ENCODE assay signal across 11 cellular contexts in genomic region chr10:42149027-42149700, GRCh38.
DNase-seq lines count a peak whose midpoint lies in the region; TF ChIP-seq lines count a peak whose summit lies in the region.
"Had no signal": no experiment of that assay in that cellular context is flagged by ENCODE, and none has a peak within 500 bp of the region (broad histone marks: within the 10 kb centered on the region; RNA-seq: fewer than 3 reads in every experiment).

No MANE protein-coding gene starts in this region.

- peak; percentile 2 for DNase-seq in ELF-1 (ENCODE audit: low read depth, low spot score)
- peak; percentile 26 for DNase-seq in astrocyte of the hippocampus (ENCODE audit: low read depth, low spot score)
- peak; percentile 10 for DNase-seq in hepatocyte (ENCODE audit: low spot score)
- peak; percentile 7 to 36 for DNase-seq in thyroid gland
- DNase-seq in NCI-H2227 (lab: John Stamatoyannopoulos, UW; ENCODE audit: unreplicated experiment): no peak
- no peak for DNase-seq in 8988T
- no peak for DNase-seq in superior temporal gyrus (ENCODE audit: extremely low spot score)
- DNase-seq: NCI-H526 treated with DMSO at 0.1 percent for 48 hours; nephron progenitor cell; stimulated activated CD4-positive, alpha-beta T cell treated with anti-CD3 and anti-CD28 coated beads, Interleukin-2, amount 100 ng/mL, for 24 hours had no signal

- H2AFZ ChIP-seq in hepatocyte: no peak overlapping the region

- H3K36me3 ChIP-seq in hepatocyte (replicated peaks; ENCODE audit: insufficient read depth, low read depth) (no peaks in the 10 kb centered on the region), thyroid gland (no peaks in the 10 kb centered on the region)

- no peak overlapping the region for H3K27ac ChIP-seq in hepatocyte
- H3K27ac ChIP-seq in thyroid gland: no peak overlapping the region

- H3K9me2 ChIP-seq in hepatocyte (replicated peaks; ENCODE audit: insufficient read depth): no peaks in the 10 kb centered on the region

- intact Hi-C loops in thyroid gland (cut with DNase I): no loop called here

- 85% methylated on average over 42 of the region's 42 CpGs for WGBS in hepatocyte (ENCODE audit: low lambda C conversion rate, missing lambda C conversion rate)
- WGBS in thyroid gland, 2 donors: 50 to 71% methylated on average over 31 to 41 of the region's 42 CpGs

- H3K4me1 ChIP-seq in hepatocyte (ENCODE audit: insufficient read depth) (no peaks in the 10 kb centered on the region), thyroid gland (no peaks in the 10 kb centered on the region)

- H3K4me3 ChIP-seq in hepatocyte: no peak overlapping the region
- H3K4me3 ChIP-seq in thyroid gland (replicated peaks in 1 of 3): no peak overlapping the region
- H3K4me3 ChIP-seq: GM12878 had no signal

- no peaks in the 10 kb centered on the region for H3K79me2 ChIP-seq in hepatocyte

- no peak for TF ChIP-seq POLR2A in thyroid gland (IDR thresholded peaks at IDR 0.05)

- no peak for TF ChIP-seq CTCF in hepatocyte (IDR thresholded peaks at IDR 0.05; ENCODE audit: poor library complexity)
- TF ChIP-seq CTCF in thyroid gland (IDR thresholded peaks at IDR 0.05): no peak

- no peaks in the 10 kb centered on the region for H3K9me3 ChIP-seq in hepatocyte (ENCODE audit: low read depth)
- H3K9me3 ChIP-seq in thyroid gland: no peaks in the 10 kb centered on the region

- H3K27me3 ChIP-seq in hepatocyte: no peaks in the 10 kb centered on the region
- no peaks in the 10 kb centered on the region for H3K27me3 ChIP-seq in thyroid gland

- no peak overlapping the region for H3K4me2 ChIP-seq in hepatocyte

- H4K20me1 ChIP-seq in hepatocyte (ENCODE audit: insufficient read depth, poor library complexity, severe bottlenecking): no peaks in the 10 kb centered on the region

Comparison
In these comparisons a context has a peak if more than half of its experiments do, and no peak if none do; other contexts are left out.
1. DNase-seq: peak in ELF-1 (single experiment), astrocyte of the hippocampus (single experiment), hepatocyte (single experiment) and thyroid gland (2 of 2); none in NCI-H2227 (single experiment), 8988T (single experiment) and superior temporal gyrus (single experiment).